Comparison of ENCODE assay signal across 26 cellular contexts in the genomic region with DNA sequence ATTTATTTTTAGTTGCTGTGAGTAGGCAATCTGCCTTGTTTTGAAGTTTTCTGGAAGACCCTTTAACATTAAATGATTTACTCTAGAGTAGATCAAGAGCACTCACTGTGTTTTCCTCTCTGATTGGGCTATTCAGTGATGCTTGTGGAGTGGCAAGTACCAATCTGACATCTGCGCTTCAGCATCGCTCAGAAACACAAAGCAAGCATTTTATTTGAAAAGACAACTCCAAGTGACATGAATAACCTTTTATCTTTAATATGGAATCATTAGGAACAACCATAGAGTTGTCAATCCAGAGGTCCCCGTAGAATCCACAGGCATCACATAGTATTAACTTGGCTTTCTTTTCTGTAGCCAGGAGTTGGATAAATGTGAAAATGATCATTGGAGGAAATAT.
"Had no signal": no experiment of that assay in that cellular context is flagged by ENCODE, and none has a peak within 500 bp of the region (broad histone marks: within the 10 kb centered on the region; RNA-seq: fewer than 3 reads in every experiment).

No MANE protein-coding gene starts in this region.

- H3K27me3 ChIP-seq: brain microvascular endothelial cell had no signal

- H3K27ac ChIP-seq: brain microvascular endothelial cell had no signal

- H3K36me3 ChIP-seq: brain microvascular endothelial cell had no signal

- DNase-seq: activated CD4-positive, alpha-beta memory T cell treated with anti-CD3 and anti-CD28 coated beads for 36 hours; activated CD4-positive, alpha-beta T cell treated with anti-CD3 and anti-CD28 coated beads, Interleukin-2, amount 10 ng/mL, durations not matched to agents 7 days and 5 days; activated CD4-positive, CD25-positive, alpha-beta regulatory T cell treated with anti-CD3 and anti-CD28 coated beads, Interleukin-2, amount 50 U/mL, for 72 hours; activated CD8-positive, alpha-beta memory T cell treated with anti-CD3 and anti-CD28 coated beads for 24 hours; activated gamma-delta T cell; activated naive CD4-positive, alpha-beta T cell treated with anti-CD3 and anti-CD28 coated beads for 36 hours; activated T-cell treated with anti-CD3 and anti-CD28 coated beads for 4 hours; activated T-cell treated with anti-CD3 and anti-CD28 coated beads, Interleukin-2, amount 50 U/mL, for 48 hours; brain microvascular endothelial cell; cerebellar nuclear complex; IMR-90; Kasumi-1; KBM-7; NCI-H1105 treated with DMSO at 0.1 percent for 48 hours; NCI-H1694; NCI-H2029; NCI-H2171; NCI-H345; NCI-H510A; NCI-H526 treated with DMSO at 0.1 percent for 48 hours; NCI-H82; SIG-M5; T-helper 17 cell; T-helper 9 cell had no signal

- ATAC-seq: activated T-helper 17 cell treated with anti-CD3 and anti-CD28 coated beads, Interleukin-2, amount 50 U/mL, for 72 hours; T-helper 17 cell; WTC11 had no signal
